ENCODE assay signal across 17 cellular contexts in genomic region chr3:136444581-136444980, GRCh38.
A peak's percentile ranks its signal among the peaks of the same experiment; 100 is the strongest.
DNase-seq lines count a peak whose midpoint lies in the region; ATAC-seq and TF ChIP-seq lines count a peak whose summit lies in the region.
"Had no signal": no experiment of that assay in that cellular context is flagged by ENCODE, and none has a peak within 500 bp of the region (broad histone marks: within the 10 kb centered on the region; RNA-seq: fewer than 3 reads in every experiment).

No MANE protein-coding gene starts in this region.

- no peak overlapping the region for H3K4me3 ChIP-seq in AG04449 (ENCODE audit: low read depth, low read length)
- no peak overlapping the region for H3K4me3 ChIP-seq in fibroblast of pulmonary artery (replicated peaks; ENCODE audit: low read depth, low read length)
- H3K4me3 ChIP-seq: GM12878, GM23248, HAP-1, K562 had no signal

- in situ Hi-C loops in GM13976 (cut with MboI; ENCODE audit: low sequenced_read_pairs, unreplicated experiment), result no loop called here

- no peak for TF ChIP-seq POLR2A in GM18505 (IDR thresholded peaks at IDR 0.05; ENCODE audit: borderline replicate concordance, extremely low read depth, insufficient read depth, insufficient read length)

- POLR2A ChIA-PET in AG04449 (lab: Yijun Ruan, JAX), result no interaction called here

- intact Hi-C loops in posterior vena cava (cut with DNase I), result no loop called here

- TF ChIP-seq CTCF in AG04449 (IDR thresholded peaks at IDR 0.05; ENCODE audit: insufficient read depth, low read length, missing control alignments) (no peak), fibroblast of pulmonary artery (IDR thresholded peaks at IDR 0.05; ENCODE audit: low read length, missing control alignments) (no peak), GM13976 (IDR thresholded peaks at IDR 0.05; ENCODE audit: borderline replicate concordance, control extremely low read depth, extremely low read depth, insufficient read depth, missing control alignments) (no peak)

- CTCF ChIA-PET in AG04449 (lab: Yijun Ruan, JAX), result no interaction called here

- DNase-seq in AG04449 (ENCODE audit: low read depth, low spot score), result peak; percentile 7
- DNase-seq in EL, result peak; percentile 2
- DNase-seq in amniotic epithelial cell (ENCODE audit: low read depth), result peak; percentile 33
- peak; percentile 14 for DNase-seq in fibroblast of pulmonary artery (ENCODE audit: low read depth)
- no peak for DNase-seq in GM13976 (ENCODE audit: low spot score)
- no peak for DNase-seq in LoVo (ENCODE audit: low spot score)
- no peak for DNase-seq in posterior vena cava (ENCODE audit: low spot score)
- DNase-seq: 8988T; AML-193; Caco-2; CD4-positive, alpha-beta T cell; GF-D8; GM23248 had no signal

- ATAC-seq in GM18505 (IDR thresholded peaks at IDR 0.05; ENCODE audit: unreplicated experiment), result no peak
- ATAC-seq: GM12878, K562 had no signal

Comparison
In these comparisons a context has a peak if more than half of its experiments do, and no peak if none do; other contexts are left out.
1. DNase-seq: peak in AG04449 (single experiment), EL (single experiment), amniotic epithelial cell (single experiment) and fibroblast of pulmonary artery (single experiment); none in GM13976 (single experiment), LoVo (single experiment) and posterior vena cava (single experiment).